8 cellular contexts compared by ENCODE assay signal in the genomic region with DNA sequence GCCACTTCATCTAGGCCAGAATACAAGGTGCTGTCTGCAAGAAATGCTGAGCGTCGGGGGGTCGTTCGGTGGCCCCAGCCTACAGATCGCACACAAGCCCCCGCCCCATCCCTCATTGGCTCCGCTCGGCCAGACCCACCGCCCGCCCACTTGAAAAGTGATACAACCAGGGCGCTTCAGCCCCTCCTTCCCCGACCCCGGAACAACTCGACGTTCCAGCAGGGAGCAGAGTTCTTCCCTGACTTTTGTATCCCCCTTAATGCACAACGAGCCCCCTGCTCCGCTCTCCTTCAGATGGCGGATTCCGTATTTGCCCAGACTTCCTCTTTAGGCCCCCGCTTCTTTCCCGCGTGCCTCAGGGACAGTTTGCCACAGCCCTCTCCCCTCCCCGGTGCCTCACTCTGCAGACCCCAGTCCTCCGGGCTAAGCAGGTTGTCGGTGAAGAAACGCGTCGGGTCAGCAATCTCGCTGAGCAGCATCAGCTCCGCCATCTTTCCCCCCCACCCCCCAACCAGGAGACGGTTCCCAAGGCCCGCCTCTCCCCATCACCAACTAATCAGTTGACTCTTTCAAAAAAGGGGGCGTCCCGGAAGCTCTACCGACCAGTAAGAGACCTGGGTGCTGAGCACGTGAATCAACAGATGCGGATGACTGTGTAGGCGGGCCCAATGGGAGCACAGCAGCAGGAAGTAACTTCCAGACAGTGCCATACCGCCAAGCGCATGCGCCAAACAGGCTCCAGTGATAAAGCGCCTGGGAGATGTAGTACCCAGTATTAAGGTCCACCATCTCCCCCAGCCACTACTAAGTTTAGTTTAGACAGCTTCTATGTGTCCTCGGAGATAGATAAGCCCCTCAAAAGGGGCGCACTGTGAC. TPM values are rescaled to one million over a fixed set of nuclear protein-coding genes. Genes with fewer than 3 reads are reported as not detected.
A peak's percentile ranks its signal among the peaks of the same experiment; 100 is the strongest.
DNase-seq lines count a peak whose midpoint lies in the region; TF ChIP-seq lines count a peak whose summit lies in the region.

A gene (minus strand): TSS at position 530 of the 876 bp plus-strand sequence. CDS start 39 bp downstream, at position 491.

- H3K36me3 ChIP-seq in effector memory CD4-positive, alpha-beta T cell (ENCODE audit: control insufficient read depth, insufficient read depth, low read length) = peaks cover 18% of the 10 kb centered on the region

- CTCF ChIA-PET in activated CD8-positive, alpha-beta memory T cell treated with anti-CD3 and anti-CD28 coated beads for 36 hours (lab: Charles Lee) = interaction anchor here (2.0 to 5.4 kb wide), 2 partner anchors 10 to 68 kb away, joined by 4 to 31 read pairs; no protein-coding TSS in a partner anchor

- peak within 1 kb of the TSS; percentile 94 for H3K4me3 ChIP-seq in effector memory CD4-positive, alpha-beta T cell (ENCODE audit: insufficient read depth, low read depth, low read length, poor library complexity, severe bottlenecking)

- H3K27ac ChIP-seq in effector memory CD4-positive, alpha-beta T cell (ENCODE audit: insufficient read depth, low read length, poor library complexity, severe bottlenecking) = peak within 1 kb of the TSS; percentile 82

- H3K9me3 ChIP-seq in effector memory CD4-positive, alpha-beta T cell (ENCODE audit: control insufficient read depth, low read length) = no peaks in the 10 kb centered on the region

- DNase-seq in CMK (ENCODE audit: low read depth) = peak; percentile 98
- peak; percentile 97 for DNase-seq in GM20000 (ENCODE audit: low spot score)
- peak; percentile 97 for DNase-seq in HT-29 (ENCODE audit: low spot score)
- DNase-seq in NOMO-1 (lab: John Stamatoyannopoulos, UW; ENCODE audit: unreplicated experiment in 2 of 2) = peak; percentile 98 to 100
- DNase-seq in effector memory CD4-positive, alpha-beta T cell = peak; percentile 95 to 98 (median 96)
- DNase-seq in lung microvascular endothelial cell (ENCODE audit: low read depth in 2 of 2) = peak; percentile 100
- peak; percentile 94 to 97 (median 96) for DNase-seq in stimulated activated CD4-positive, alpha-beta T cell treated with anti-CD3 and anti-CD28 coated beads, TNF-alpha, amount 100 ng/mL, for 48 hours (ENCODE audit: low read depth in 3 of 3)

- no peaks in the 10 kb centered on the region for H3K27me3 ChIP-seq in effector memory CD4-positive, alpha-beta T cell (replicated peaks; ENCODE audit: control insufficient read depth, insufficient read depth, low read length, poor library complexity, severe bottlenecking)

- TF ChIP-seq CTCF in GM20000 (IDR thresholded peaks at IDR 0.05; ENCODE audit: extremely low read depth, missing control alignments) = no peak

- H3K4me1 ChIP-seq in effector memory CD4-positive, alpha-beta T cell (ENCODE audit: control insufficient read depth, insufficient read depth, low read length, poor library complexity, severe bottlenecking) = peaks cover 23% of the 10 kb centered on the region

- POLR2A ChIA-PET in activated CD8-positive, alpha-beta memory T cell treated with anti-CD3 and anti-CD28 coated beads for 36 hours (lab: Charles Lee) = interaction anchor here (0.6 to 1.9 kb wide), 5 partner anchors 62 to 853 kb away, joined by 3 to 6 read pairs (median 4); a partner anchor contains a TSS

RNA-seq across cellular contexts. Expression of the gene that starts here (rescaled TPM):
- 55.7 and 60.0 TPM in 2 replicates for total RNA-seq in HT-29 (2014; rRNA removed; shearing (Covaris generic))
- 10 to 100 TPM; 60.6 to 61.8 TPM for total RNA-seq in activated CD8-positive, alpha-beta memory T cell treated with anti-CD3 and anti-CD28 coated beads for 36 hours
- total RNA-seq in lung microvascular endothelial cell = 9.6 and 11.5 TPM in 2 replicates

Comparison
In these comparisons a context has a peak if more than half of its experiments do, and no peak if none do; other contexts are left out.
1. Peak in every context shown above with its lines: DNase-seq, H3K4me3 ChIP-seq and H3K27ac ChIP-seq.